In genomic region chr6:168371635-168371988, GRCh38 we compare ENCODE assay signal across 25 cellular contexts. TPM values are rescaled to one million over a fixed set of nuclear protein-coding genes. Genes with fewer than 3 reads are reported as not detected.
"Had no signal": no experiment of that assay in that cellular context is flagged by ENCODE, and none has a peak within 500 bp of the region (broad histone marks: within the 10 kb centered on the region; RNA-seq: fewer than 3 reads in every experiment).

No MANE protein-coding gene starts in this region.

- ATAC-seq: Panc1, PC-3 had no signal

- H3K27me3 ChIP-seq: SJSA1 had no signal

- DNase-seq: KBM-7; MV-4-11; NCI-H1048; NCI-H1105; NCI-H1417; NCI-H1436 treated with DMSO at 0.1 percent for 48 hours; NCI-H1694; NCI-H187 treated with DMSO at 0.1 percent for 48 hours; NCI-H2081 treated with DMSO at 0.1 percent for 48 hours; NCI-H2171; NCI-H226; NCI-H446; NCI-H510A; NCI-H524 treated with DMSO at 0.1 percent for 48 hours; NK-92 treated with Interleukin-12 subunit alpha and Interleukin-12 subunit beta, amount 100 ng/mL, for 24 hours; PC-3; SIG-M5 had no signal

- H3K36me3 ChIP-seq: SJSA1 had no signal

- H3K4me1 ChIP-seq: SJSA1 had no signal

- H3K27ac ChIP-seq: HL-60, RWPE1, SJSA1, SK-N-MC had no signal

- H3K4me3 ChIP-seq: SJSA1, SK-N-MC had no signal

RNA-seq across cellular contexts. Expression of gene DACT2, which starts 52.0 kb away (rescaled TPM):
- total RNA-seq: LHCN-M2, MCF 10A, OCI-LY7, PC-3, SJSA1 had no signal
